Comparison of ENCODE assay signal across 16 cellular contexts in genomic region chr5:107875834-107876233, GRCh38.
DNase-seq lines count a peak whose midpoint lies in the region; ATAC-seq and TF ChIP-seq lines count a peak whose summit lies in the region.
"Had no signal": no experiment of that assay in that cellular context is flagged by ENCODE, and none has a peak within 500 bp of the region (broad histone marks: within the 10 kb centered on the region; RNA-seq: fewer than 3 reads in every experiment).

No MANE protein-coding gene starts in this region.

- TF ChIP-seq CTCF in BJ (IDR thresholded peaks at IDR 0.05; ENCODE audit: insufficient read depth, low read depth, low read length): 0 out of 2 replicates have a peak, but pooled peaks have one; percentile 11
- TF ChIP-seq CTCF in osteoblast (IDR thresholded peaks at IDR 0.05; ENCODE audit: extremely low read depth, low read depth, low read length): peak; percentile 42
- no peak for TF ChIP-seq CTCF in omental fat pad (IDR thresholded peaks at IDR 0.05)

- H3K27ac ChIP-seq in osteoblast (ENCODE audit: low read depth, low read length) (no peak overlapping the region), caudate nucleus (ENCODE audit: low read depth, low read length) (no peak overlapping the region)
- H3K27ac ChIP-seq: right lobe of liver had no signal

- H3K4me1 ChIP-seq in osteoblast (ENCODE audit: insufficient read depth, low read length): peaks cover 17% of the 10 kb centered on the region

- H2AFZ ChIP-seq in osteoblast (ENCODE audit: low read length): peak overlapping the region; percentile 79

- POLR2A ChIA-PET in BJ (lab: Charles Lee): no interaction called here

- no peaks in the 10 kb centered on the region for H4K20me1 ChIP-seq in osteoblast (ENCODE audit: insufficient read depth, low read length)

- H3K27me3 ChIP-seq in BJ (ENCODE audit: control insufficient read depth, insufficient read depth, low read length) (no peaks in the 10 kb centered on the region), osteoblast (ENCODE audit: insufficient read depth, low read length) (no peaks in the 10 kb centered on the region)
- H3K27me3 ChIP-seq: right lobe of liver, tibial nerve had no signal

- no peak for ATAC-seq in omental fat pad (ENCODE audit: low FRiP score)
- ATAC-seq in left colon: no peak
- ATAC-seq: right lobe of liver had no signal

- intact Hi-C loops in left colon (cut with DNase I, micrococcal nuclease): no loop called here

- H3K79me2 ChIP-seq in osteoblast (ENCODE audit: insufficient read depth, low read length): no peaks in the 10 kb centered on the region

- no peak overlapping the region for H3K4me3 ChIP-seq in BJ (ENCODE audit: low read depth, low read length)
- H3K4me3 ChIP-seq in osteoblast (ENCODE audit: insufficient read depth, low read length): peak overlapping the region; percentile 21
- H3K4me3 ChIP-seq: right lobe of liver had no signal

- CTCF ChIA-PET in BJ (lab: Yijun Ruan, JAX): no interaction called here

- no peaks in the 10 kb centered on the region for H3K9me3 ChIP-seq in osteoblast (ENCODE audit: low read depth, low read length)
- H3K9me3 ChIP-seq: right lobe of liver, tibial nerve had no signal

- no peaks in the 10 kb centered on the region for H3K36me3 ChIP-seq in BJ (ENCODE audit: control insufficient read depth, insufficient read depth, low read length)
- H3K36me3 ChIP-seq in osteoblast (ENCODE audit: insufficient read depth, low read length): no peaks in the 10 kb centered on the region
- H3K36me3 ChIP-seq: right lobe of liver had no signal

- DNase-seq in BJ (ENCODE audit: low read depth) (no peak), RKO (ENCODE audit: low spot score) (peak; percentile 16), fibroblast of peridontal ligament (ENCODE audit: extremely low read depth) (peak; percentile 30), osteoblast (ENCODE audit: insufficient read length, low spot score, missing footprints) (peak; percentile 67), caudate nucleus (lab: John Stamatoyannopoulos, UW) (no peak), omental fat pad (ENCODE audit: low spot score) (no peak), left colon (no peak)
- no peak for DNase-seq in central memory CD4-positive, alpha-beta T cell
- DNase-seq: activated CD4-positive, alpha-beta memory T cell treated with anti-CD3 and anti-CD28 coated beads for 36 hours; activated naive CD4-positive, alpha-beta T cell treated with anti-CD3 and anti-CD28 coated beads, Interleukin-2, amount 50 U/mL, for 16 hours; C1 segment of cervical spinal cord; hypothalamus; NCI-H1417 treated with DMSO at 0.1 percent for 48 hours; NCI-H748 treated with DMSO at 0.1 percent for 48 hours; right lobe of liver had no signal

- peak overlapping the region; percentile 40 for H3K4me2 ChIP-seq in osteoblast (ENCODE audit: insufficient read depth, low read length)

Comparison
In these comparisons a context has a peak if more than half of its experiments do, and no peak if none do; other contexts are left out.
1. DNase-seq: peak in RKO (single experiment), fibroblast of peridontal ligament (single experiment) and osteoblast (single experiment); none in BJ (single experiment), caudate nucleus (0 of 61), omental fat pad (single experiment), central memory CD4-positive, alpha-beta T cell (single experiment) and left colon (0 of 2).
2. CTCF ChIP-seq: peak in BJ (single experiment) and osteoblast (single experiment); none in omental fat pad (0 of 3).